1 cellular context compared by ENCODE assay signal in the genomic region with DNA sequence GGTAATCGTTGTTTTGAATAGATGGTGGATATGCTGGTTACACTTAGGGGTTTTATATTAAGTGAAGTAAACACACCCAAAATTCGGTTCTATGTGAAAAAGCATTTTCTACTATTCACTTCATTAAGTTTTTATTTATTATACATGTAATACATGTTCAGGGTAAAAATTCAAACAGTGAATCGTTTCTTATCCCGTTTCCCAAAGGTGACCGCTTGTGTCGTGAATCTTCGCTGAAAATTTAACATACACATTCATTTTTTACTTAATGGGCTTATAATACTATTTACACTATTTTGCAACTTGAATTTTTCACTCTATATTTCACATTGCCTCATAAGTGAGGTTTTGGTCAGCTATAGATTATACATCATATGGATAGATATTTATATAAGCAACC.
TF ChIP-seq lines count a peak whose summit lies in the region.

No MANE protein-coding gene starts in this region.

TF ChIP-seq in A549, 52 proteins besides CTCF, POLR2A, EP300 and RAD21 (continued from another document):
- TF ChIP-seq, protein P1, sequence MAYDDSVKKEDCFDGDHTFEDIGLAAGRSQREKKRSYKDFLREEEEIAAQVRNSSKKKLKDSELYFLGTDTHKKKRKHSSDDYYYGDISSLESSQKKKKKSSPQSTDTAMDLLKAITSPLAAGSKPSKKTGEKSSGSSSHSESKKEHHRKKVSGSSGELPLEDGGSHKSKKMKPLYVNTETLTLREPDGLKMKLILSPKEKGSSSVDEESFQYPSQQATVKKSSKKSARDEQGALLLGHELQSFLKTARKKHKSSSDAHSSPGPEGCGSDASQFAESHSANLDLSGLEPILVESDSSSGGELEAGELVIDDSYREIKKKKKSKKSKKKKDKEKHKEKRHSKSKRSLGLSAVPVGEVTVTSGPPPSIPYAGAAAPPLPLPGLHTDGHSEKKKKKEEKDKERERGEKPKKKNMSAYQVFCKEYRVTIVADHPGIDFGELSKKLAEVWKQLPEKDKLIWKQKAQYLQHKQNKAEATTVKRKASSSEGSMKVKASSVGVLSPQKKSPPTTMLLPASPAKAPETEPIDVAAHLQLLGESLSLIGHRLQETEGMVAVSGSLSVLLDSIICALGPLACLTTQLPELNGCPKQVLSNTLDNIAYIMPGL (CRISPR knock-in tag; IDR thresholded peaks at IDR 0.05; ENCODE audit: borderline replicate concordance), result no peak
- TF ChIP-seq POLR2AphosphoS2 (conservative IDR thresholded peaks at IDR 0.05; ENCODE audit: low read length) (no peak), KDM5A (IDR thresholded peaks at IDR 0.05) (no peak), HOXA7 (CRISPR knock-in tag; IDR thresholded peaks at IDR 0.05) (no peak), CBX8 (IDR thresholded peaks at IDR 0.05) (no peak), TP53 (CRISPR knock-in tag; IDR thresholded peaks at IDR 0.05) (no peak), FOSB (CRISPR knock-in tag; IDR thresholded peaks at IDR 0.05) (no peak), CHD2 (IDR thresholded peaks at IDR 0.05; ENCODE audit: low read length, partially characterized antibody) (no peak), ESRRA (IDR thresholded peaks at IDR 0.05; ENCODE audit: borderline replicate concordance, low read length) (no peak), SREBF2 (IDR thresholded peaks at IDR 0.05) (no peak), PHF8 (IDR thresholded peaks at IDR 0.05; ENCODE audit: borderline replicate concordance, low read depth) (no peak), MAZ (IDR thresholded peaks at IDR 0.05; ENCODE audit: borderline replicate concordance, low read depth, low read length) (no peak), FOSL2 (IDR thresholded peaks at IDR 0.05) (no peak), FOSL2 (CRISPR knock-in tag; IDR thresholded peaks at IDR 0.05) (no peak), HOXB13 (CRISPR knock-in tag; IDR thresholded peaks at IDR 0.05; ENCODE audit: low read depth) (no peak)
- TF ChIP-seq, protein P2, sequence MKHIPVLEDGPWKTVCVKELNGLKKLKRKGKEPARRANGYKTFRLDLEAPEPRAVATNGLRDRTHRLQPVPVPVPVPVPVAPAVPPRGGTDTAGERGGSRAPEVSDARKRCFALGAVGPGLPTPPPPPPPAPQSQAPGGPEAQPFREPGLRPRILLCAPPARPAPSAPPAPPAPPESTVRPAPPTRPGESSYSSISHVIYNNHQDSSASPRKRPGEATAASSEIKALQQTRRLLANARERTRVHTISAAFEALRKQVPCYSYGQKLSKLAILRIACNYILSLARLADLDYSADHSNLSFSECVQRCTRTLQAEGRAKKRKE (CRISPR knock-in tag; IDR thresholded peaks at IDR 0.05; ENCODE audit: low read depth), result no peak
- TF ChIP-seq, protein P3, sequence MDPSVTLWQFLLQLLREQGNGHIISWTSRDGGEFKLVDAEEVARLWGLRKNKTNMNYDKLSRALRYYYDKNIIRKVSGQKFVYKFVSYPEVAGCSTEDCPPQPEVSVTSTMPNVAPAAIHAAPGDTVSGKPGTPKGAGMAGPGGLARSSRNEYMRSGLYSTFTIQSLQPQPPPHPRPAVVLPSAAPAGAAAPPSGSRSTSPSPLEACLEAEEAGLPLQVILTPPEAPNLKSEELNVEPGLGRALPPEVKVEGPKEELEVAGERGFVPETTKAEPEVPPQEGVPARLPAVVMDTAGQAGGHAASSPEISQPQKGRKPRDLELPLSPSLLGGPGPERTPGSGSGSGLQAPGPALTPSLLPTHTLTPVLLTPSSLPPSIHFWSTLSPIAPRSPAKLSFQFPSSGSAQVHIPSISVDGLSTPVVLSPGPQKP (IDR thresholded peaks at IDR 0.05; ENCODE audit: low read depth, low read length), result no peak
